Comparison of ENCODE assay signal across 8 cellular contexts in genomic region chr1:154669464-154670282, GRCh38.
DNase-seq lines count a peak whose midpoint lies in the region; ATAC-seq and TF ChIP-seq lines count a peak whose summit lies in the region.
"Had no signal": no experiment of that assay in that cellular context is flagged by ENCODE, and none has a peak within 500 bp of the region (broad histone marks: within the 10 kb centered on the region; RNA-seq: fewer than 3 reads in every experiment).

No MANE protein-coding gene starts in this region.

- H3K27me3 ChIP-seq in MG63, result no peaks in the 10 kb centered on the region; the same call in 1 of the 2 replicates
- no peaks in the 10 kb centered on the region for H3K27me3 ChIP-seq in thoracic aorta (replicated peaks; ENCODE audit: insufficient read depth)

- H3K27ac ChIP-seq in RWPE1 (no peak overlapping the region), thoracic aorta (no peak overlapping the region)
- H3K27ac ChIP-seq: skin epidermis had no signal

- POLR2A ChIA-PET in RWPE1 (lab: Yijun Ruan, JAX; ENCODE audit: low non-redundant PET), result interaction anchor here (0.7 kb wide), 1 partner anchor 21 kb away, joined by 4 read pairs; no protein-coding TSS in a partner anchor

- H3K36me3 ChIP-seq in MG63 (no peaks in the 10 kb centered on the region), thoracic aorta (no peaks in the 10 kb centered on the region)

- ATAC-seq in omental fat pad (ENCODE audit: low FRiP score), result peak; percentile 71
- ATAC-seq in thoracic aorta (ENCODE audit: insufficient number of reproducible peaks, low FRiP score, low read depth), result no peak

- DNase-seq in GM13976 (ENCODE audit: low spot score) (peak; percentile 87), MG63 (peak; percentile 62), RWPE1 (ENCODE audit: low spot score) (peak; percentile 83), foreskin melanocyte (peak; percentile 46), omental fat pad (ENCODE audit: low spot score) (peak; percentile 25), thoracic aorta (ENCODE audit: low spot score) (no peak)
- DNase-seq in activated T-helper 9 cell treated with anti-CD3 and anti-CD28 coated beads, Interleukin-2, amount 50 U/mL, for 16 hours (ENCODE audit: low read depth), result peak; percentile 55

- H3K4me3 ChIP-seq in MG63 (no peak overlapping the region), thoracic aorta (no peak overlapping the region)
- H3K4me3 ChIP-seq: skin epidermis had no signal

- in situ Hi-C loops in GM13976 (cut with MboI; ENCODE audit: low sequenced_read_pairs, unreplicated experiment), result loop anchor here (5.0 to 10.0 kb wide), 2 partner anchors 213 to 395 kb away; partner anchors contain the start of gene EFNA4

- H3K9me3 ChIP-seq in MG63 (no peaks in the 10 kb centered on the region; the same call in 1 of the 2 replicates), thoracic aorta (no peaks in the 10 kb centered on the region)

- no peaks in the 10 kb centered on the region for H3K4me1 ChIP-seq in thoracic aorta (ENCODE audit: control insufficient read depth in 1 of 2, low read depth in 2 of 2)

- CTCF ChIA-PET in RWPE1 (lab: Yijun Ruan, JAX), result interaction anchor here (0.5 to 2.3 kb wide), 26 partner anchors 22 to 386 kb away, joined by 3 to 27 read pairs (median 3); partner anchors contain the start of genes KCNN3 and PMVK

- TF ChIP-seq CTCF in GM13976 (IDR thresholded peaks at IDR 0.05; ENCODE audit: borderline replicate concordance, control extremely low read depth, extremely low read depth, insufficient read depth, missing control alignments) (peak; percentile 80), RWPE1 (conservative IDR thresholded peaks at IDR 0.05; ENCODE audit: low read depth) (peak; percentile 82), omental fat pad (IDR thresholded peaks at IDR 0.05) (peak in 1 of 3 donors; percentile 21), thoracic aorta (IDR thresholded peaks at IDR 0.05) (peak; percentile 45)
